14 cellular contexts compared by ENCODE assay signal in genomic region chr3:177832862-177833261, GRCh38.
DNase-seq lines count a peak whose midpoint lies in the region; ATAC-seq and TF ChIP-seq lines count a peak whose summit lies in the region.
"Had no signal": no experiment of that assay in that cellular context is flagged by ENCODE, and none has a peak within 500 bp of the region (broad histone marks: within the 10 kb centered on the region; RNA-seq: fewer than 3 reads in every experiment).

No MANE protein-coding gene starts in this region.

- no peak overlapping the region for H3K27ac ChIP-seq in BLaER1
- peak overlapping the region; percentile 30 to 95; a peak in 3 of 4 replicates for H3K27ac ChIP-seq in SK-N-SH (ENCODE audit: low read depth in 2 of 2, low read length in 1 of 2)
- H3K27ac ChIP-seq: right lobe of liver had no signal

- H3K4me3 ChIP-seq in BLaER1 (no peak overlapping the region), SK-N-SH (ENCODE audit: low read depth in 2 of 2, low read length in 1 of 2) (no peak overlapping the region), fibroblast of villous mesenchyme (ENCODE audit: low read depth, low read length) (no peak overlapping the region)
- H3K4me3 ChIP-seq: HAP-1, right lobe of liver had no signal

- peak; percentile 12; the same call in 1 of the 2 replicates for TF ChIP-seq RAD21 in SK-N-SH (IDR thresholded peaks at IDR 0.05; ENCODE audit: low read length)

- H3K9me2 ChIP-seq in SK-N-SH: no peaks in the 10 kb centered on the region

- H3K9me3 ChIP-seq in BLaER1 (0 out of 2 replicates have a peak, but pooled peaks cover 3% of the 10 kb centered on the region), SK-N-SH (no peaks in the 10 kb centered on the region)
- H3K9me3 ChIP-seq: HAP-1, right lobe of liver had no signal

- 49% methylated on average over 2 of the region's 2 CpGs for WGBS in SK-N-SH (ENCODE audit: low lambda C conversion rate)

- ATAC-seq in GM18498 (IDR thresholded peaks at IDR 0.05; ENCODE audit: unreplicated experiment): no peak
- ATAC-seq in HG02852 (IDR thresholded peaks at IDR 0.05; ENCODE audit: unreplicated experiment): no peak
- ATAC-seq: activated naive CD8-positive, alpha-beta T cell treated with anti-CD3 and anti-CD28 coated beads, Interleukin-2, amount 50 U/mL, for 24 hours; left lobe of liver had no signal

- H3K36me3 ChIP-seq in BLaER1 (no peaks in the 10 kb centered on the region), SK-N-SH (replicated peaks in 1 of 2; ENCODE audit: control insufficient read depth in 1 of 2, insufficient read depth in 2 of 2, low read length in 1 of 2) (no peaks in the 10 kb centered on the region)
- H3K36me3 ChIP-seq: HAP-1, right lobe of liver had no signal

- H3K79me2 ChIP-seq in SK-N-SH (ENCODE audit: insufficient read depth): no peaks in the 10 kb centered on the region

- TF ChIP-seq CTCF in SK-N-SH (IDR thresholded peaks at IDR 0.05) (no peak), fibroblast of villous mesenchyme (IDR thresholded peaks at IDR 0.05; ENCODE audit: insufficient read depth, low read depth, low read length) (no peak)

- peaks cover 12% of the 10 kb centered on the region for H3F3A ChIP-seq in SK-N-SH (replicated peaks; ENCODE audit: insufficient read depth)

- POLR2A ChIA-PET in SK-N-SH (lab: Yijun Ruan, JAX): no interaction called here

- DNase-seq in NCI-H1694 (lab: John Stamatoyannopoulos, UW): peak; percentile 43
- peak; percentile 29 for DNase-seq in SK-N-SH
- DNase-seq in fibroblast of villous mesenchyme (ENCODE audit: low read depth): peak; percentile 56
- DNase-seq in retina: no peak
- no peak for DNase-seq in NCI-H2171 treated with DMSO at 0.1 percent for 48 hours (lab: John Stamatoyannopoulos, UW)
- DNase-seq: activated CD4-positive, CD25-positive, alpha-beta regulatory T cell treated with anti-CD3 and anti-CD28 coated beads, Interleukin-2, amount 50 U/mL, for 72 hours; activated naive CD8-positive, alpha-beta T cell treated with anti-CD3 and anti-CD28 coated beads, Interleukin-2, amount 50 U/mL, for 24 hours; activated T-cell treated with anti-CD3 and anti-CD28 coated beads, Interleukin-2, amount 50 U/mL, for 1 hour; right lobe of liver had no signal

- H4K20me1 ChIP-seq in BLaER1: no peaks in the 10 kb centered on the region
- H4K20me1 ChIP-seq in SK-N-SH (ENCODE audit: insufficient read depth): no peaks in the 10 kb centered on the region

- no peak overlapping the region for H3K9ac ChIP-seq in BLaER1
- H3K9ac ChIP-seq in SK-N-SH: no peak overlapping the region

- H3K4me1 ChIP-seq in BLaER1: peaks cover 19% of the 10 kb centered on the region
- H3K4me1 ChIP-seq in SK-N-SH (ENCODE audit: control insufficient read depth in 1 of 2, insufficient read depth in 2 of 2, low read depth in 1 of 2, low read length in 1 of 2): peaks cover 30 to 38% of the 10 kb centered on the region in 2 experiments
- H3K4me1 ChIP-seq: HAP-1 had no signal

- CTCF ChIA-PET in SK-N-SH (lab: Yijun Ruan, JAX): interaction anchor here (0.5 kb wide), 1 partner anchor 200 kb away, joined by 3 read pairs; no protein-coding TSS in a partner anchor

- peak overlapping the region; percentile 19 for H3K4me2 ChIP-seq in BLaER1
- no peak overlapping the region for H3K4me2 ChIP-seq in SK-N-SH

- TF ChIP-seq EP300 in SK-N-SH (IDR thresholded peaks at IDR 0.05; ENCODE audit: borderline replicate concordance in 1 of 2, low read depth in 1 of 2, low read length in 1 of 2): peak in 1 of 2 experiments; percentile 57; a peak in 1 of 4 replicates

- H2AFZ ChIP-seq in SK-N-SH (ENCODE audit: low read depth): no peak overlapping the region; the same call in 1 of the 2 replicates

- H3K27me3 ChIP-seq in BLaER1 (no peaks in the 10 kb centered on the region), SK-N-SH (ENCODE audit: insufficient read depth) (no peaks in the 10 kb centered on the region)
- H3K27me3 ChIP-seq: right lobe of liver had no signal

TF ChIP-seq in SK-N-SH, 30 proteins besides CTCF, POLR2A, EP300 and RAD21:
- TF ChIP-seq RCOR1 (IDR thresholded peaks at IDR 0.05; ENCODE audit: low read length): no peak
- TF ChIP-seq, protein P1, sequence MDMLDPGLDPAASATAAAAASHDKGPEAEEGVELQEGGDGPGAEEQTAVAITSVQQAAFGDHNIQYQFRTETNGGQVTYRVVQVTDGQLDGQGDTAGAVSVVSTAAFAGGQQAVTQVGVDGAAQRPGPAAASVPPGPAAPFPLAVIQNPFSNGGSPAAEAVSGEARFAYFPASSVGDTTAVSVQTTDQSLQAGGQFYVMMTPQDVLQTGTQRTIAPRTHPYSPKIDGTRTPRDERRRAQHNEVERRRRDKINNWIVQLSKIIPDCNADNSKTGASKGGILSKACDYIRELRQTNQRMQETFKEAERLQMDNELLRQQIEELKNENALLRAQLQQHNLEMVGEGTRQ (IDR thresholded peaks at IDR 0.05; ENCODE audit: borderline replicate concordance, low read depth, low read length): no peak
- TF ChIP-seq TEAD4 (IDR thresholded peaks at IDR 0.05; ENCODE audit: borderline replicate concordance, insufficient read depth): no peak
- no peak for TF ChIP-seq TCF12 (IDR thresholded peaks at IDR 0.05)
- TF ChIP-seq CHD2 (IDR thresholded peaks at IDR 0.05; ENCODE audit: low read length, partially characterized antibody): no peak
- peak; percentile 34; the same call in 1 of the 2 replicates for TF ChIP-seq GATA2 (CRISPR knock-in tag; IDR thresholded peaks at IDR 0.05)
- no peak for TF ChIP-seq SIN3A (IDR thresholded peaks at IDR 0.05; ENCODE audit: borderline replicate concordance, low read depth, low read length)
- TF ChIP-seq GABPA (IDR thresholded peaks at IDR 0.05; ENCODE audit: low read depth): no peak
- TF ChIP-seq MXI1 (IDR thresholded peaks at IDR 0.05; ENCODE audit: low read depth, low read length): no peak
- TF ChIP-seq FOXJ3 (CRISPR knock-in tag; IDR thresholded peaks at IDR 0.05): peak; percentile 55; the same call in 1 of the 2 replicates
- TF ChIP-seq MEF2A (IDR thresholded peaks at IDR 0.05; ENCODE audit: borderline replicate concordance, low read depth): no peak
- TF ChIP-seq NRF1 (IDR thresholded peaks at IDR 0.05; ENCODE audit: low read depth, low read length): no peak
- TF ChIP-seq SMC3 (IDR thresholded peaks at IDR 0.05; ENCODE audit: low read depth, low read length): no peak

Comparison
In these comparisons a context has a peak if more than half of its experiments do, and no peak if none do; other contexts are left out.
1. DNase-seq: peak in NCI-H1694 (single experiment), SK-N-SH (single experiment) and fibroblast of villous mesenchyme (single experiment); none in retina (single experiment) and NCI-H2171 treated with DMSO at 0.1 percent for 48 hours (single experiment).